In the genomic region with DNA sequence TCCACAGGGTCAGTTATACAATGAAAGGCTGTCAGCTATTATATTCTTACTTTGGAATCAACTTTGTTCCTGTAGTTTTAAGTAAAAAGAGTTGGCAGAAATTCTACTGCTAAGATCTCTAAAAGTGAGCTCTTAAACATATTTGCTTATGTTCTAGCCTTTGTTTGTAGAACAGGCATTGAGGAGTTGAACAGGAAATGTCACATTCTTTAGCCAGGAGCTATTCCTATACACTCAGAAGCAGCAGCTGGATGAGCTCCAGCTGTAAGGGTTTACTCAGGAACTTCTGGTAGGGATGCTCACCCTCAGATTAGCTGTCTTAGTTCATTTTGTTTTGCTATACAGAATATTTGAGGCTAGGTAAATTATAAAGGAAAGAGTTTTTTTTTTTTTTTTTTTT, we compare ENCODE assay signal across 15 cellular contexts. TPM values are rescaled to one million over a fixed set of nuclear protein-coding genes. Genes with fewer than 3 reads are reported as not detected.
DNase-seq lines count a peak whose midpoint lies in the region; ATAC-seq lines count a peak whose summit lies in the region.
"Had no signal": no experiment of that assay in that cellular context is flagged by ENCODE, and none has a peak within 500 bp of the region (broad histone marks: within the 10 kb centered on the region; RNA-seq: fewer than 3 reads in every experiment).

No MANE protein-coding gene starts in this region.

- ATAC-seq in activated CD4-positive, CD25-positive, alpha-beta regulatory T cell treated with anti-CD3 and anti-CD28 coated beads, Interleukin-2, amount 50 U/mL, for 24 hours = no peak
- ATAC-seq in HG03439 (IDR thresholded peaks at IDR 0.05; ENCODE audit: unreplicated experiment) = no peak

- peak overlapping the region; percentile 61 for H3K27ac ChIP-seq in epithelial cell of prostate
- H3K27ac ChIP-seq: HL-60, skin epidermis had no signal

- DNase-seq in DMS153 (lab: John Stamatoyannopoulos, UW) = peak; percentile 10
- peak; percentile 17 for DNase-seq in NCI-H226
- peak; percentile 77 for DNase-seq in epithelial cell of prostate (ENCODE audit: low read depth, low spot score)
- DNase-seq in mucosa of gallbladder (ENCODE audit: low spot score) = peak; percentile 74
- no peak for DNase-seq in stimulated activated CD4-positive, alpha-beta T cell treated with anti-CD3 and anti-CD28 coated beads, Interleukin-15, amount 100 ng/mL, for 24 hours
- DNase-seq in NCI-H2171 treated with DMSO at 0.1 percent for 48 hours (lab: John Stamatoyannopoulos, UW) = no peak
- DNase-seq: activated CD4-positive, alpha-beta T cell treated with anti-CD3 and anti-CD28 coated beads, Interleukin-2, amount 50 U/mL, for 1 hour; activated naive CD8-positive, alpha-beta T cell treated with anti-CD3 and anti-CD28 coated beads, Interleukin-2, amount 10 ng/mL, durations not matched to agents 7 days and 5 days; NCI-H1694; SHP77 had no signal

RNA-seq across cellular contexts. Expression of a gene that starts 22.4 kb away (rescaled TPM):
- total RNA-seq in mucosa of gallbladder = not detected
- total RNA-seq: activated naive CD8-positive, alpha-beta T cell treated with anti-CD3 and anti-CD28 coated beads, Interleukin-2, amount 10 ng/mL, durations not matched to agents 7 days and 5 days; B cell had no signal

RNA-seq across cellular contexts. Expression of a gene that starts 56.9 kb away (rescaled TPM):
- not detected for total RNA-seq in mucosa of gallbladder
- total RNA-seq: activated naive CD8-positive, alpha-beta T cell treated with anti-CD3 and anti-CD28 coated beads, Interleukin-2, amount 10 ng/mL, durations not matched to agents 7 days and 5 days; B cell had no signal

Comparison
In these comparisons a context has a peak if more than half of its experiments do, and no peak if none do; other contexts are left out.
1. DNase-seq: peak in DMS153 (single experiment), NCI-H226 (single experiment), epithelial cell of prostate (single experiment) and mucosa of gallbladder (single experiment); none in stimulated activated CD4-positive, alpha-beta T cell treated with anti-CD3 and anti-CD28 coated beads, Interleukin-15, amount 100 ng/mL, for 24 hours (single experiment) and NCI-H2171 treated with DMSO at 0.1 percent for 48 hours (single experiment).